9 cellular contexts compared by ENCODE assay signal in the genomic region with DNA sequence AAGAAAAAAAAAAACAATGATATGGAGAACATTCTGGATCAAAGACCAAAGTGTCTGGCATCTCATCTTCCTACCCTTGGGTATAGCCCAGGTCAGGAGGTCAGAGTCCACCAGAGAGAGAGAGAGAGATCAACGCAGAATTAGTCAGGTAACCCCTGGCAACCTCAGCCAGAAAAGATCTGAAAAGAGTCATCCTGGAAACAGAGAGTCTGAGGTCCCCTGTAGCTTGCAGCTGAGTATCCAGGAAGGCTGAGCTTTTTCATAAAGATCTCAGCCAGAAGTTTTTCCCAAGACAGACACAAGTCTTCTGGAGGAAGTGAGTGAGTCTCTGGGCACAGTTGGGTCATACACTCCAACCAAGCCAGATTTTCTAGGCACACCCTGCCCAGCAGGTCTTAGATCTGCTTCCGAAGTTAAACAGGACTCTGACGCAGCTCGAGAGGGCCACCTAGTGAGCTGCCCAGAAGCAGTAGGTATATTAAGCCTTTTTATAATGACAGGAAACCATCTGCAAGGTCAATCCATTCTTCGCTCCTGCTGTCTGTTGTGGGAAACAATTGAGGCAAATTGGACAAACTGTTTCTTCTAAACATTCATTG. TPM values are rescaled to one million over a fixed set of nuclear protein-coding genes. Genes with fewer than 3 reads are reported as not detected.
DNase-seq lines count a peak whose midpoint lies in the region; ATAC-seq and TF ChIP-seq lines count a peak whose summit lies in the region.
"Had no signal": no experiment of that assay in that cellular context is flagged by ENCODE, and none has a peak within 500 bp of the region (broad histone marks: within the 10 kb centered on the region; RNA-seq: fewer than 3 reads in every experiment).

No MANE protein-coding gene starts in this region.

- H3K36me3 Mint-ChIP-seq in activated CD8-positive, alpha-beta T cell treated with anti-CD3 and anti-CD28 coated beads, Interleukin-2, amount 10 ng/mL, durations not matched to agents 7 days and 5 days (ENCODE audit: low read depth) = no peaks in the 10 kb centered on the region

- ATAC-seq in HG02973 (IDR thresholded peaks at IDR 0.05; ENCODE audit: unreplicated experiment) (peak; percentile 71), omental fat pad (ENCODE audit: low FRiP score) (peak; percentile 78)
- peak; percentile 55 for ATAC-seq in activated CD8-positive, alpha-beta T cell treated with anti-CD3 and anti-CD28 coated beads, Interleukin-2, amount 10 ng/mL, durations not matched to agents 7 days and 5 days

- POLR2A ChIA-PET in activated CD8-positive, alpha-beta T cell treated with anti-CD3 and anti-CD28 coated beads, Interleukin-2, amount 10 ng/mL, durations not matched to agents 7 days and 5 days (lab: Charles Lee) = interaction anchor here (0.7 kb wide), 1 partner anchor 223 kb away, joined by 5 read pairs; no protein-coding TSS in a partner anchor

- H3K4me3 Mint-ChIP-seq in activated CD8-positive, alpha-beta T cell treated with anti-CD3 and anti-CD28 coated beads, Interleukin-2, amount 10 ng/mL, durations not matched to agents 7 days and 5 days = no peak overlapping the region

- H3K4me1 Mint-ChIP-seq in activated CD8-positive, alpha-beta T cell treated with anti-CD3 and anti-CD28 coated beads, Interleukin-2, amount 10 ng/mL, durations not matched to agents 7 days and 5 days (ENCODE audit: low read depth) = no peaks in the 10 kb centered on the region

- no peak overlapping the region for H3K27ac Mint-ChIP-seq in activated CD8-positive, alpha-beta T cell treated with anti-CD3 and anti-CD28 coated beads, Interleukin-2, amount 10 ng/mL, durations not matched to agents 7 days and 5 days

- no peaks in the 10 kb centered on the region for H3K9me3 Mint-ChIP-seq in activated CD8-positive, alpha-beta T cell treated with anti-CD3 and anti-CD28 coated beads, Interleukin-2, amount 10 ng/mL, durations not matched to agents 7 days and 5 days (ENCODE audit: insufficient read depth)

- CTCF ChIA-PET in activated CD8-positive, alpha-beta T cell treated with anti-CD3 and anti-CD28 coated beads, Interleukin-2, amount 10 ng/mL, durations not matched to agents 7 days and 5 days (lab: Charles Lee) = interaction anchor here (0.7 to 0.8 kb wide), 2 partner anchors 216 to 217 kb away, joined by 3 to 5 read pairs; no protein-coding TSS in a partner anchor

- TF ChIP-seq CTCF in fibroblast of villous mesenchyme (IDR thresholded peaks at IDR 0.05; ENCODE audit: insufficient read depth, low read depth, low read length) = peak; percentile 63
- TF ChIP-seq CTCF in omental fat pad (IDR thresholded peaks at IDR 0.05) = no peak

- DNase-seq in SIG-M5 treated with dmso at 0.1 percent for 504 hours (lab: John Stamatoyannopoulos, UW; ENCODE audit: unreplicated experiment) = peak; percentile 35
- DNase-seq in SIG-M5 (lab: John Stamatoyannopoulos, UW) = no peak
- peak; percentile 36 for DNase-seq in NCI-H446 treated with DMSO at 0.1 percent for 48 hours (lab: John Stamatoyannopoulos, UW)
- peak; percentile 35 for DNase-seq in activated CD8-positive, alpha-beta T cell treated with anti-CD3 and anti-CD28 coated beads, Interleukin-2, amount 10 ng/mL, durations not matched to agents 7 days and 5 days
- DNase-seq in fibroblast of villous mesenchyme (ENCODE audit: low read depth) = peak; percentile 63
- no peak for DNase-seq in omental fat pad (ENCODE audit: low spot score)
- DNase-seq in activated gamma-delta T cell (lab: John Stamatoyannopoulos, UW) = no peak

- no peak overlapping the region for H3K4me3 ChIP-seq in fibroblast of villous mesenchyme (ENCODE audit: low read depth, low read length)
- H3K4me3 ChIP-seq: BLaER1 had no signal

- H3K27me3 Mint-ChIP-seq in activated CD8-positive, alpha-beta T cell treated with anti-CD3 and anti-CD28 coated beads, Interleukin-2, amount 10 ng/mL, durations not matched to agents 7 days and 5 days (ENCODE audit: low read depth) = peaks cover 4% of the 10 kb centered on the region

RNA-seq across cellular contexts. Expression of gene ACE2, which starts 35.7 kb away (rescaled TPM):
- total RNA-seq in activated CD8-positive, alpha-beta T cell treated with anti-CD3 and anti-CD28 coated beads, Interleukin-2, amount 10 ng/mL, durations not matched to agents 7 days and 5 days = not detected
- total RNA-seq in fibroblast of villous mesenchyme (not detected in 2 replicates), omental fat pad (10 to 100 TPM in 3 of 4 donors, 1 to 10 TPM in 1; 6.2 to 76.3 (median 21.5) TPM)

Comparison
In these comparisons a context has a peak if more than half of its experiments do, and no peak if none do; other contexts are left out.
1. DNase-seq: peak in SIG-M5 treated with dmso at 0.1 percent for 504 hours (single experiment), NCI-H446 treated with DMSO at 0.1 percent for 48 hours (single experiment), activated CD8-positive, alpha-beta T cell treated with anti-CD3 and anti-CD28 coated beads, Interleukin-2, amount 10 ng/mL, durations not matched to agents 7 days and 5 days (single experiment) and fibroblast of villous mesenchyme (single experiment); none in SIG-M5 (single experiment), omental fat pad (single experiment) and activated gamma-delta T cell (single experiment).
2. Peak in every context shown above with its lines, with median percentiles within 50 percentile points of each other: ATAC-seq.